15 cellular contexts compared by ENCODE assay signal in the genomic region with DNA sequence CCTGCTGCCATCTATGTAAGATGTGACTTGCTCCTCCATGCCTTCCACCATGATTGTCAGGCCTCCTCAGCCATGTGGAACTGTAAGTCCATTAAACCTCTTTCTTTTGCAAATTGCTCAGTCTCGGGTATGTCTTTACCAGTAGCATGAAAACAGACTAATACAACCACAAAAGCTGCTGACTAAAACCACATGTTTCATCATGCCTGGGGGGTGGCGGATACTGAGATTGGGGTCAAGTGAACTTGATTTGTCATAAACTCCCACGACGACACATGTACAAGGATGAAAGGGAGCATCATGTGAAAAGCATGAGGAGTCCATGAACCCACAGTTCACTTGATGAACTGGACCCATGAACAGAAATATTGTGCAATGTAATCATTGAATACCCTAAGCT.
A peak's percentile ranks its signal among the peaks of the same experiment; 100 is the strongest.
DNase-seq lines count a peak whose midpoint lies in the region; ATAC-seq, FAIRE-seq and TF ChIP-seq lines count a peak whose summit lies in the region.
"Had no signal": no experiment of that assay in that cellular context is flagged by ENCODE, and none has a peak within 500 bp of the region (broad histone marks: within the 10 kb centered on the region; RNA-seq: fewer than 3 reads in every experiment).

No MANE protein-coding gene starts in this region.

- H3K27ac Mint-ChIP-seq in activated CD4-positive, alpha-beta T cell treated with anti-CD3 and anti-CD28 coated beads for 36 hours: no peak overlapping the region
- no peak overlapping the region for H3K27ac Mint-ChIP-seq in activated CD4-positive, alpha-beta T cell treated with anti-CD3 and anti-CD28 coated beads, Interleukin-2, amount 10 ng/mL, durations not matched to agents 7 days and 5 days

- peak overlapping the region; percentile 92 for H3K27ac ChIP-seq in layer of hippocampus (ENCODE audit: low read depth, low read length)
- H3K27ac ChIP-seq: hepatocyte, Peyer's patch, upper lobe of right lung had no signal

- H3K4me3 ChIP-seq in HFF-Myc (replicated peaks; ENCODE audit: low read depth, low read length) (no peak overlapping the region), bronchial epithelial cell (ENCODE audit: low read depth, low read length) (no peak overlapping the region)
- H3K4me3 ChIP-seq: hepatocyte, Peyer's patch, smooth muscle cell, upper lobe of right lung had no signal

- peak; percentile 28 for ATAC-seq in activated CD4-positive, alpha-beta T cell treated with anti-CD3 and anti-CD28 coated beads for 36 hours
- ATAC-seq in GM19351 (IDR thresholded peaks at IDR 0.05; ENCODE audit: unreplicated experiment): no peak
- no peak for ATAC-seq in GM18498 (IDR thresholded peaks at IDR 0.05; ENCODE audit: unreplicated experiment)
- ATAC-seq: upper lobe of right lung had no signal

- POLR2A ChIA-PET in activated CD4-positive, alpha-beta T cell treated with anti-CD3 and anti-CD28 coated beads for 36 hours (lab: Charles Lee): no interaction called here
- POLR2A ChIA-PET in activated CD4-positive, alpha-beta T cell treated with anti-CD3 and anti-CD28 coated beads, Interleukin-2, amount 10 ng/mL, durations not matched to agents 7 days and 5 days (lab: Charles Lee): interaction anchor here (0.6 kb wide), 1 partner anchor 254 kb away, joined by 3 read pairs; the partner anchor contains the start of gene CDK1

- TF ChIP-seq CTCF in HFF-Myc (IDR thresholded peaks at IDR 0.05; ENCODE audit: low read depth, low read length, missing control alignments): no peak
- TF ChIP-seq CTCF in bronchial epithelial cell (IDR thresholded peaks at IDR 0.05; ENCODE audit: insufficient read depth, low read length, severe bottlenecking): no peak

- no peak overlapping the region for H3K4me3 Mint-ChIP-seq in activated CD4-positive, alpha-beta T cell treated with anti-CD3 and anti-CD28 coated beads for 36 hours
- no peak overlapping the region for H3K4me3 Mint-ChIP-seq in activated CD4-positive, alpha-beta T cell treated with anti-CD3 and anti-CD28 coated beads, Interleukin-2, amount 10 ng/mL, durations not matched to agents 7 days and 5 days

- FAIRE-seq in bronchial epithelial cell (lab: Jason Lieb, UNC): no peak

- H3K27me3 ChIP-seq in bronchial epithelial cell (ENCODE audit: control insufficient read depth, insufficient read depth, low read length) (no peaks in the 10 kb centered on the region), layer of hippocampus (ENCODE audit: control insufficient read depth, insufficient read depth, low read length) (no peaks in the 10 kb centered on the region)
- H3K27me3 ChIP-seq: hepatocyte, Peyer's patch, upper lobe of right lung had no signal

- intact Hi-C loops in activated CD4-positive, alpha-beta T cell treated with anti-CD3 and anti-CD28 coated beads for 36 hours (cut with DNase I, micrococcal nuclease): no loop called here

- peaks cover 20% of the 10 kb centered on the region for H3K36me3 Mint-ChIP-seq in activated CD4-positive, alpha-beta T cell treated with anti-CD3 and anti-CD28 coated beads for 36 hours (ENCODE audit: low read depth)
- peaks cover 13% of the 10 kb centered on the region for H3K36me3 Mint-ChIP-seq in activated CD4-positive, alpha-beta T cell treated with anti-CD3 and anti-CD28 coated beads, Interleukin-2, amount 10 ng/mL, durations not matched to agents 7 days and 5 days (ENCODE audit: low read depth)

- DNase-seq in activated CD4-positive, alpha-beta T cell treated with anti-CD3 and anti-CD28 coated beads for 36 hours: peak; percentile 46
- no peak for DNase-seq in activated CD4-positive, alpha-beta T cell treated with anti-CD3 and anti-CD28 coated beads, Interleukin-2, amount 10 ng/mL, durations not matched to agents 7 days and 5 days
- DNase-seq in HFF-Myc (ENCODE audit: extremely low read depth, low read depth): peak; percentile 48
- peak; percentile 81 for DNase-seq in bronchial epithelial cell (ENCODE audit: low read depth)
- no peak for DNase-seq in NCI-H1417 (lab: John Stamatoyannopoulos, UW)
- DNase-seq: H7, NCI-H1105 treated with DMSO at 0.1 percent for 48 hours, NCI-H446, Peyer's patch, upper lobe of right lung had no signal

- peaks cover 16% of the 10 kb centered on the region for H3K4me1 Mint-ChIP-seq in activated CD4-positive, alpha-beta T cell treated with anti-CD3 and anti-CD28 coated beads for 36 hours
- H3K4me1 Mint-ChIP-seq in activated CD4-positive, alpha-beta T cell treated with anti-CD3 and anti-CD28 coated beads, Interleukin-2, amount 10 ng/mL, durations not matched to agents 7 days and 5 days: peaks cover 5% of the 10 kb centered on the region

- H3K27me3 Mint-ChIP-seq in activated CD4-positive, alpha-beta T cell treated with anti-CD3 and anti-CD28 coated beads for 36 hours: no peaks in the 10 kb centered on the region
- no peaks in the 10 kb centered on the region for H3K27me3 Mint-ChIP-seq in activated CD4-positive, alpha-beta T cell treated with anti-CD3 and anti-CD28 coated beads, Interleukin-2, amount 10 ng/mL, durations not matched to agents 7 days and 5 days

- H3K9me3 Mint-ChIP-seq in activated CD4-positive, alpha-beta T cell treated with anti-CD3 and anti-CD28 coated beads for 36 hours (ENCODE audit: low read depth): peaks cover 5% of the 10 kb centered on the region
- peaks cover 12% of the 10 kb centered on the region for H3K9me3 Mint-ChIP-seq in activated CD4-positive, alpha-beta T cell treated with anti-CD3 and anti-CD28 coated beads, Interleukin-2, amount 10 ng/mL, durations not matched to agents 7 days and 5 days

- CTCF ChIA-PET in activated CD4-positive, alpha-beta T cell treated with anti-CD3 and anti-CD28 coated beads for 36 hours (lab: Charles Lee): interaction anchor here (0.6 kb wide), 1 partner anchor 123 kb away, joined by 3 read pairs; no protein-coding TSS in a partner anchor
- CTCF ChIA-PET in activated CD4-positive, alpha-beta T cell treated with anti-CD3 and anti-CD28 coated beads, Interleukin-2, amount 10 ng/mL, durations not matched to agents 7 days and 5 days (lab: Charles Lee): interaction anchor here (1.5 kb wide), 1 partner anchor 8 kb away, joined by 3 read pairs; no protein-coding TSS in a partner anchor

- H3K36me3 ChIP-seq in bronchial epithelial cell (ENCODE audit: control insufficient read depth, insufficient read depth, low read length): no peaks in the 10 kb centered on the region
- H3K36me3 ChIP-seq: Peyer's patch, upper lobe of right lung had no signal

Comparison
In these comparisons a context has a peak if more than half of its experiments do, and no peak if none do; other contexts are left out.
1. DNase-seq: peak in activated CD4-positive, alpha-beta T cell treated with anti-CD3 and anti-CD28 coated beads for 36 hours (single experiment), HFF-Myc (single experiment) and bronchial epithelial cell (single experiment); none in activated CD4-positive, alpha-beta T cell treated with anti-CD3 and anti-CD28 coated beads, Interleukin-2, amount 10 ng/mL, durations not matched to agents 7 days and 5 days (single experiment) and NCI-H1417 (0 of 3).